In the genomic region with DNA sequence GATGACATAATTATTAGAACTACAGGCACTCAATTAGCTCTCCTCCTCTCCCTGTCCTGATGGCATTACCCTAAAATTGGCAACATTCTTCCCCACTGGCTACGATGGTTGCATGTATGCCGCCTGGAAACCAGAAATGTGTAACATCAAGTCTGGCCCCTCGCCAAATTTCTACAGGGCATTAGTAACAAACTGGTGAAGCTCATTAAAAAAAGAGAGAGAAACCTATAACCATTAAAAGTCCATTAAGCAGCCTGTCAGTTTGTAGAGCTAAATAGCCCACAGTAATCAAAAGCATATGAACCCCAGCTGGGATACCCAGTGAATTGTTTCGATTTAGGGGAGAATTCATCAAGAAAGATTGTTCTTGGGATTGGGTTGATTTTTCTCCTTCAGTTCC, we compare ENCODE assay signal across 1 cellular context.
TF ChIP-seq lines count a peak whose summit lies in the region.

No MANE protein-coding gene starts in this region.

TF ChIP-seq in SK-N-SH treated with all-trans-retinoic acid at 6 μM for 48 hours, 23 proteins besides CTCF, POLR2A, EP300 and RAD21 (continued from another document):
- TF ChIP-seq, protein P1, sequence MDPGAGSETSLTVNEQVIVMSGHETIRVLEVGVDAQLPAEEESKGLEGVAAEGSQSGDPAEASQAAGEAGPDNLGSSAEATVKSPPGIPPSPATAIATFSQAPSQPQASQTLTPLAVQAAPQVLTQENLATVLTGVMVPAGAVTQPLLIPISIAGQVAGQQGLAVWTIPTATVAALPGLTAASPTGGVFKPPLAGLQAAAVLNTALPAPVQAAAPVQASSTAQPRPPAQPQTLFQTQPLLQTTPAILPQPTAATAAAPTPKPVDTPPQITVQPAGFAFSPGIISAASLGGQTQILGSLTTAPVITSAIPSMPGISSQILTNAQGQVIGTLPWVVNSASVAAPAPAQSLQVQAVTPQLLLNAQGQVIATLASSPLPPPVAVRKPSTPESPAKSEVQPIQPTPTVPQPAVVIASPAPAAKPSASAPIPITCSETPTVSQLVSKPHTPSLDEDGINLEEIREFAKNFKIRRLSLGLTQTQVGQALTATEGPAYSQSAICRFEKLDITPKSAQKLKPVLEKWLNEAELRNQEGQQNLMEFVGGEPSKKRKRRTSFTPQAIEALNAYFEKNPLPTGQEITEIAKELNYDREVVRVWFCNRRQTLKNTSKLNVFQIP (CRISPR knock-in tag; IDR thresholded peaks at IDR 0.05; ENCODE audit: borderline replicate concordance, low read depth): no peak
- TF ChIP-seq PPARA (CRISPR knock-in tag; IDR thresholded peaks at IDR 0.05; ENCODE audit: borderline replicate concordance) (no peak), CREB5 (CRISPR knock-in tag; IDR thresholded peaks at IDR 0.05; ENCODE audit: low read depth) (no peak)
- TF ChIP-seq, protein P2, sequence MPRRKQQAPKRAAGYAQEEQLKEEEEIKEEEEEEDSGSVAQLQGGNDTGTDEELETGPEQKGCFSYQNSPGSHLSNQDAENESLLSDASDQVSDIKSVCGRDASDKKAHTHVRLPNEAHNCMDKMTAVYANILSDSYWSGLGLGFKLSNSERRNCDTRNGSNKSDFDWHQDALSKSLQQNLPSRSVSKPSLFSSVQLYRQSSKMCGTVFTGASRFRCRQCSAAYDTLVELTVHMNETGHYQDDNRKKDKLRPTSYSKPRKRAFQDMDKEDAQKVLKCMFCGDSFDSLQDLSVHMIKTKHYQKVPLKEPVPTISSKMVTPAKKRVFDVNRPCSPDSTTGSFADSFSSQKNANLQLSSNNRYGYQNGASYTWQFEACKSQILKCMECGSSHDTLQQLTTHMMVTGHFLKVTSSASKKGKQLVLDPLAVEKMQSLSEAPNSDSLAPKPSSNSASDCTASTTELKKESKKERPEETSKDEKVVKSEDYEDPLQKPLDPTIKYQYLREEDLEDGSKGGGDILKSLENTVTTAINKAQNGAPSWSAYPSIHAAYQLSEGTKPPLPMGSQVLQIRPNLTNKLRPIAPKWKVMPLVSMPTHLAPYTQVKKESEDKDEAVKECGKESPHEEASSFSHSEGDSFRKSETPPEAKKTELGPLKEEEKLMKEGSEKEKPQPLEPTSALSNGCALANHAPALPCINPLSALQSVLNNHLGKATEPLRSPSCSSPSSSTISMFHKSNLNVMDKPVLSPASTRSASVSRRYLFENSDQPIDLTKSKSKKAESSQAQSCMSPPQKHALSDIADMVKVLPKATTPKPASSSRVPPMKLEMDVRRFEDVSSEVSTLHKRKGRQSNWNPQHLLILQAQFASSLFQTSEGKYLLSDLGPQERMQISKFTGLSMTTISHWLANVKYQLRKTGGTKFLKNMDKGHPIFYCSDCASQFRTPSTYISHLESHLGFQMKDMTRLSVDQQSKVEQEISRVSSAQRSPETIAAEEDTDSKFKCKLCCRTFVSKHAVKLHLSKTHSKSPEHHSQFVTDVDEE (CRISPR knock-in tag; IDR thresholded peaks at IDR 0.05): peak; percentile 66
